In the genomic region with DNA sequence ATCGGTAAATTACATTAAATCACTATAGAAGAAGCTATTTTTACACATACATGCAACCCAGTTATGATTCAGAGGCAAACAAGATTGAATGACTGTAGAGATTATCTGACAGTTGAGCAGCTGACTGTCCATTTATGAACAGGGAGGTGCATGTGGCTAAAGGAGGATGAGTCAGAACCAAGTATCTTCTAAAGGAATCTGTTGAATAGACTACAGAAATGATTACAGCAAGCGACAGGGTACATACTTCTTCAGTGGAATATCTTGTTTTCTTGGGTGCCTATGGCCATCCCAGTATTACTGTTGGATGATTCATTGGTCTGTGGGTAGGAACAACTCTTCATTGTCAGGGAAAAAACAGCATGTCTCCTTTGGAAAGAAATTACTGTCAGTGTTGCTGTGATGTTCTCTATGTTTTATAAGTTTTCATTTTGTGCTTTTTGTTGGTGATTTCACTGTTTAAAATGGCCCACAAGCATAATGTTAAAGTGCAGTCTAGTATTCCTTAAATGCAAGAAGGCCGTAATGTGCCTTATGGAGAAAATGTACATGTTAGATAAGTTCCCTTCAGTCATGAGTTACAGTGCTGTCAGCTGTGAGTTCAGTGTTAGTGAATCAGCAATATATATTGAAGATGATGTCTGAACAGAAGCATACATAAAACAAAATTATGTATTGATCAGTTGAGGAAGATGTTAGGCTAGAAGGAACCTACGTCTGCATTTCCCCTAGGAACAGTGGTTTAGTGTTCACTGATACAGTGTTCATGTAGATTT, we compare ENCODE assay signal across 8 cellular contexts. TPM values are rescaled to one million over a fixed set of nuclear protein-coding genes. Genes with fewer than 3 reads are reported as not detected.
DNase-seq lines count a peak whose midpoint lies in the region; ATAC-seq and TF ChIP-seq lines count a peak whose summit lies in the region.

No MANE protein-coding gene starts in this region.

- H3K9me3 Mint-ChIP-seq in activated naive CD4-positive, alpha-beta T cell treated with anti-CD3 and anti-CD28 coated beads for 36 hours = no peaks in the 10 kb centered on the region
- no peaks in the 10 kb centered on the region for H3K9me3 Mint-ChIP-seq in stimulated activated naive CD8-positive, alpha-beta T cell treated with anti-CD3 and anti-CD28 coated beads, Interleukin-15, Interleukin-2, amounts not matched to agents 100 ng/mL and 50 ng/mL, for 24 hours

- intact Hi-C loops in activated naive CD4-positive, alpha-beta T cell treated with anti-CD3 and anti-CD28 coated beads for 36 hours (cut with micrococcal nuclease) = loop anchor here (2.0 to 5.0 kb wide), 2 partner anchors 46 to 71 kb away; no protein-coding TSS in a partner anchor

- CTCF ChIA-PET in activated naive CD4-positive, alpha-beta T cell treated with anti-CD3 and anti-CD28 coated beads for 36 hours (lab: Charles Lee) = interaction anchor here (0.6 to 0.8 kb wide), 2 partner anchors 45 to 458 kb away, joined by 3 read pairs; no protein-coding TSS in a partner anchor

- H3K4me1 Mint-ChIP-seq in activated naive CD4-positive, alpha-beta T cell treated with anti-CD3 and anti-CD28 coated beads for 36 hours (ENCODE audit: low read depth) = peaks cover 50% of the 10 kb centered on the region
- peaks cover 65% of the 10 kb centered on the region for H3K4me1 Mint-ChIP-seq in stimulated activated naive CD8-positive, alpha-beta T cell treated with anti-CD3 and anti-CD28 coated beads, Interleukin-15, Interleukin-2, amounts not matched to agents 100 ng/mL and 50 ng/mL, for 24 hours (ENCODE audit: low read depth)

- no peak for ATAC-seq in HG03457 (IDR thresholded peaks at IDR 0.05; ENCODE audit: unreplicated experiment)

- H3K27me3 Mint-ChIP-seq in activated naive CD4-positive, alpha-beta T cell treated with anti-CD3 and anti-CD28 coated beads for 36 hours (ENCODE audit: low read depth) = no peaks in the 10 kb centered on the region
- H3K27me3 Mint-ChIP-seq in stimulated activated naive CD8-positive, alpha-beta T cell treated with anti-CD3 and anti-CD28 coated beads, Interleukin-15, Interleukin-2, amounts not matched to agents 100 ng/mL and 50 ng/mL, for 24 hours = no peaks in the 10 kb centered on the region

- peak overlapping the region; percentile 32 for H3K27ac Mint-ChIP-seq in activated naive CD4-positive, alpha-beta T cell treated with anti-CD3 and anti-CD28 coated beads for 36 hours
- H3K27ac Mint-ChIP-seq in stimulated activated naive CD8-positive, alpha-beta T cell treated with anti-CD3 and anti-CD28 coated beads, Interleukin-15, Interleukin-2, amounts not matched to agents 100 ng/mL and 50 ng/mL, for 24 hours = peak overlapping the region; percentile 85

- peak; percentile 26 for DNase-seq in activated naive CD4-positive, alpha-beta T cell treated with anti-CD3 and anti-CD28 coated beads for 36 hours
- no peak for DNase-seq in activated naive CD4-positive, alpha-beta T cell (lab: John Stamatoyannopoulos, UW)
- peak; percentile 95 for DNase-seq in epithelial cell of prostate (ENCODE audit: low read depth, low spot score)
- DNase-seq in SHP77 (lab: John Stamatoyannopoulos, UW) = no peak
- DNase-seq in NCI-H1105 (lab: John Stamatoyannopoulos, UW) = no peak

- peak overlapping the region; percentile 67 for H3K27ac ChIP-seq in epithelial cell of prostate

- no peak overlapping the region for H3K4me3 Mint-ChIP-seq in activated naive CD4-positive, alpha-beta T cell treated with anti-CD3 and anti-CD28 coated beads for 36 hours
- peak overlapping the region; percentile 48 for H3K4me3 Mint-ChIP-seq in stimulated activated naive CD8-positive, alpha-beta T cell treated with anti-CD3 and anti-CD28 coated beads, Interleukin-15, Interleukin-2, amounts not matched to agents 100 ng/mL and 50 ng/mL, for 24 hours

- H3K36me3 Mint-ChIP-seq in activated naive CD4-positive, alpha-beta T cell treated with anti-CD3 and anti-CD28 coated beads for 36 hours (ENCODE audit: low read depth) = peaks cover 10% of the 10 kb centered on the region
- peaks cover 48% of the 10 kb centered on the region for H3K36me3 Mint-ChIP-seq in stimulated activated naive CD8-positive, alpha-beta T cell treated with anti-CD3 and anti-CD28 coated beads, Interleukin-15, Interleukin-2, amounts not matched to agents 100 ng/mL and 50 ng/mL, for 24 hours (ENCODE audit: low read depth)

TF ChIP-seq in PFSK-1, 5 proteins besides CTCF, POLR2A, EP300 and RAD21:
- TF ChIP-seq SIN3A (IDR thresholded peaks at IDR 0.05; ENCODE audit: borderline replicate concordance, insufficient read depth, low read length) = peak; percentile 60; the same call in 1 of the 2 replicates
- TF ChIP-seq, protein P1, sequence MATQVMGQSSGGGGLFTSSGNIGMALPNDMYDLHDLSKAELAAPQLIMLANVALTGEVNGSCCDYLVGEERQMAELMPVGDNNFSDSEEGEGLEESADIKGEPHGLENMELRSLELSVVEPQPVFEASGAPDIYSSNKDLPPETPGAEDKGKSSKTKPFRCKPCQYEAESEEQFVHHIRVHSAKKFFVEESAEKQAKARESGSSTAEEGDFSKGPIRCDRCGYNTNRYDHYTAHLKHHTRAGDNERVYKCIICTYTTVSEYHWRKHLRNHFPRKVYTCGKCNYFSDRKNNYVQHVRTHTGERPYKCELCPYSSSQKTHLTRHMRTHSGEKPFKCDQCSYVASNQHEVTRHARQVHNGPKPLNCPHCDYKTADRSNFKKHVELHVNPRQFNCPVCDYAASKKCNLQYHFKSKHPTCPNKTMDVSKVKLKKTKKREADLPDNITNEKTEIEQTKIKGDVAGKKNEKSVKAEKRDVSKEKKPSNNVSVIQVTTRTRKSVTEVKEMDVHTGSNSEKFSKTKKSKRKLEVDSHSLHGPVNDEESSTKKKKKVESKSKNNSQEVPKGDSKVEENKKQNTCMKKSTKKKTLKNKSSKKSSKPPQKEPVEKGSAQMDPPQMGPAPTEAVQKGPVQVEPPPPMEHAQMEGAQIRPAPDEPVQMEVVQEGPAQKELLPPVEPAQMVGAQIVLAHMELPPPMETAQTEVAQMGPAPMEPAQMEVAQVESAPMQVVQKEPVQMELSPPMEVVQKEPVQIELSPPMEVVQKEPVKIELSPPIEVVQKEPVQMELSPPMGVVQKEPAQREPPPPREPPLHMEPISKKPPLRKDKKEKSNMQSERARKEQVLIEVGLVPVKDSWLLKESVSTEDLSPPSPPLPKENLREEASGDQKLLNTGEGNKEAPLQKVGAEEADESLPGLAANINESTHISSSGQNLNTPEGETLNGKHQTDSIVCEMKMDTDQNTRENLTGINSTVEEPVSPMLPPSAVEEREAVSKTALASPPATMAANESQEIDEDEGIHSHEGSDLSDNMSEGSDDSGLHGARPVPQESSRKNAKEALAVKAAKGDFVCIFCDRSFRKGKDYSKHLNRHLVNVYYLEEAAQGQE (IDR thresholded peaks at IDR 0.05; ENCODE audit: insufficient read depth in 1 of 2, low read depth in 2 of 2, low read length in 2 of 2) = no peak

RNA-seq across cellular contexts. Expression of gene CBFB, which starts 27.0 kb away (rescaled TPM):
- total RNA-seq in activated naive CD4-positive, alpha-beta T cell treated with anti-CD3 and anti-CD28 coated beads for 36 hours = 10 to 100 TPM; 79.6 to 86.8 TPM
- polyA plus RNA-seq in PFSK-1 (2012; ENCODE audit: insufficient read length, low read depth) = 48.3 TPM

RNA-seq across cellular contexts. Expression of gene PHAF1, which starts 53.8 kb away (rescaled TPM):
- total RNA-seq in activated naive CD4-positive, alpha-beta T cell treated with anti-CD3 and anti-CD28 coated beads for 36 hours = 1 to 10 TPM; 7.8 to 8.4 TPM
- polyA plus RNA-seq in PFSK-1 (2012; ENCODE audit: insufficient read length, low read depth) = 10.0 TPM

Comparison
In these comparisons a context has a peak if more than half of its experiments do, and no peak if none do; other contexts are left out.
1. DNase-seq: peak in activated naive CD4-positive, alpha-beta T cell treated with anti-CD3 and anti-CD28 coated beads for 36 hours (single experiment) and epithelial cell of prostate (single experiment); none in activated naive CD4-positive, alpha-beta T cell (0 of 4), SHP77 (0 of 2) and NCI-H1105 (single experiment).